1 cellular context compared by ENCODE assay signal in the genomic region with DNA sequence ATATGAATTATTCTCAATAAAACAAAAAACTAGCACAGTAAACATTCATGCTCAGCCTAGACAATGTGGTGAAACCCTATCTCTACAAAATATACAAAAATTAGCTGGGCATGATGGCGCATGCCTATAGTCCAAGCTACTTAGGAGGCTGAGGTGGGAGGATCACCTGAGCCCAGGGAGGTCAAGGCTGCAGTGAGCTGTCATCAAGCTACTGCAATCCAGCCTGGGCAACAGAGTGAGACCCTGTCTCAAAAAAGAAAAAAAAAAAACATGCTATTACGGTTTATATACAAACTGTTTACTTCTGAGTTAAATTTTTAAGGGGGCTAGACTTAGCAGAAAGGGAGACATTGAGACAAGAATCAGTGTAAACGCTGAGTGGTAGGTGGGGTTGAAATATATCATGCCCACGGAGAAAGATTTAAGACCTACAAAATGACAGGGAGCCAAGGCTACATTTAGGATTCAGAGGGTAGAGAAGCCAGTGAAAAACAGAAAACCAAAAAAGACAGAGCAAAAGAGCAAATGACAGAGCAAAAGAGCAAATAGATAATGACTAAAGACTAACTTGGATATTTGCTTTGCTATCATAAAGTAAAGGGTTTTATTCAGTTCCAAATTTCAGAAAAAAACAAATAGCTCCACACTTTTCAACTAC.
TF ChIP-seq lines count a peak whose summit lies in the region.

No MANE protein-coding gene starts in this region.

TF ChIP-seq in K562, 482 proteins besides CTCF, POLR2A, EP300 and RAD21 (continued from another document):
- TF ChIP-seq PBX2 (CRISPR knock-in tag; IDR thresholded peaks at IDR 0.05; ENCODE audit: low read depth) (no peak), PBX2 (tag; conservative IDR thresholded peaks at IDR 0.05; ENCODE audit: low read depth) (peak; percentile 82), PKNOX1 (IDR thresholded peaks at IDR 0.05) (peak; percentile 59; the same call in 1 of the 2 replicates), KDM4B (IDR thresholded peaks at IDR 0.05; ENCODE audit: borderline replicate concordance in 2 of 2, low read depth in 1 of 2) (no peak), POLR2G (IDR thresholded peaks at IDR 0.05; ENCODE audit: low read depth, low read length) (no peak), DPF2 (IDR thresholded peaks at IDR 0.05) (peak; percentile 22; the same call in 1 of the 2 replicates), MEIS2 (IDR thresholded peaks at IDR 0.05; ENCODE audit: partially characterized antibody) (peak; percentile 79)
- TF ChIP-seq, protein P1, sequence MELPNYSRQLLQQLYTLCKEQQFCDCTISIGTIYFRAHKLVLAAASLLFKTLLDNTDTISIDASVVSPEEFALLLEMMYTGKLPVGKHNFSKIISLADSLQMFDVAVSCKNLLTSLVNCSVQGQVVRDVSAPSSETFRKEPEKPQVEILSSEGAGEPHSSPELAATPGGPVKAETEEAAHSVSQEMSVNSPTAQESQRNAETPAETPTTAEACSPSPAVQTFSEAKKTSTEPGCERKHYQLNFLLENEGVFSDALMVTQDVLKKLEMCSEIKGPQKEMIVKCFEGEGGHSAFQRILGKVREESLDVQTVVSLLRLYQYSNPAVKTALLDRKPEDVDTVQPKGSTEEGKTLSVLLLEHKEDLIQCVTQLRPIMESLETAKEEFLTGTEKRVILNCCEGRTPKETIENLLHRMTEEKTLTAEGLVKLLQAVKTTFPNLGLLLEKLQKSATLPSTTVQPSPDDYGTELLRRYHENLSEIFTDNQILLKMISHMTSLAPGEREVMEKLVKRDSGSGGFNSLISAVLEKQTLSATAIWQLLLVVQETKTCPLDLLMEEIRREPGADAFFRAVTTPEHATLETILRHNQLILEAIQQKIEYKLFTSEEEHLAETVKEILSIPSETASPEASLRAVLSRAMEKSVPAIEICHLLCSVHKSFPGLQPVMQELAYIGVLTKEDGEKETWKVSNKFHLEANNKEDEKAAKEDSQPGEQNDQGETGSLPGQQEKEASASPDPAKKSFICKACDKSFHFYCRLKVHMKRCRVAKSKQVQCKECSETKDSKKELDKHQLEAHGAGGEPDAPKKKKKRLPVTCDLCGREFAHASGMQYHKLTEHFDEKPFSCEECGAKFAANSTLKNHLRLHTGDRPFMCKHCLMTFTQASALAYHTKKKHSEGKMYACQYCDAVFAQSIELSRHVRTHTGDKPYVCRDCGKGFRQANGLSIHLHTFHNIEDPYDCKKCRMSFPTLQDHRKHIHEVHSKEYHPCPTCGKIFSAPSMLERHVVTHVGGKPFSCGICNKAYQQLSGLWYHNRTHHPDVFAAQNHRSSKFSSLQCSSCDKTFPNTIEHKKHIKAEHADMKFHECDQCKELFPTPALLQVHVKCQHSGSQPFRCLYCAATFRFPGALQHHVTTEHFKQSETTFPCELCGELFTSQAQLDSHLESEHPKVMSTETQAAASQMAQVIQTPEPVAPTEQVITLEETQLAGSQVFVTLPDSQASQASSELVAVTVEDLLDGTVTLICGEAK (IDR thresholded peaks at IDR 0.05) = no peak
- TF ChIP-seq, protein P1 (CRISPR knock-in tag; IDR thresholded peaks at IDR 0.05) = no peak
- TF ChIP-seq, protein P2, sequence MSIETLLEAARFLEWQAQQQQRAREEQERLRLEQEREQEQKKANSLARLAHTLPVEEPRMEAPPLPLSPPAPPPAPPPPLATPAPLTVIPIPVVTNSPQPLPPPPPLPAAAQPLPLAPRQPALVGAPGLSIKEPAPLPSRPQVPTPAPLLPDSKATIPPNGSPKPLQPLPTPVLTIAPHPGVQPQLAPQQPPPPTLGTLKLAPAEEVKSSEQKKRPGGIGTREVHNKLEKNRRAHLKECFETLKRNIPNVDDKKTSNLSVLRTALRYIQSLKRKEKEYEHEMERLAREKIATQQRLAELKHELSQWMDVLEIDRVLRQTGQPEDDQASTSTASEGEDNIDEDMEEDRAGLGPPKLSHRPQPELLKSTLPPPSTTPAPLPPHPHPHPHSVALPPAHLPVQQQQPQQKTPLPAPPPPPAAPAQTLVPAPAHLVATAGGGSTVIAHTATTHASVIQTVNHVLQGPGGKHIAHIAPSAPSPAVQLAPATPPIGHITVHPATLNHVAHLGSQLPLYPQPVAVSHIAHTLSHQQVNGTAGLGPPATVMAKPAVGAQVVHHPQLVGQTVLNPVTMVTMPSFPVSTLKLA (conservative IDR thresholded peaks at IDR 0.05) = 0 out of 4 replicates have a peak, but pooled peaks of 1 of the 2 experiments have one; percentile 10
- TF ChIP-seq, protein P3, sequence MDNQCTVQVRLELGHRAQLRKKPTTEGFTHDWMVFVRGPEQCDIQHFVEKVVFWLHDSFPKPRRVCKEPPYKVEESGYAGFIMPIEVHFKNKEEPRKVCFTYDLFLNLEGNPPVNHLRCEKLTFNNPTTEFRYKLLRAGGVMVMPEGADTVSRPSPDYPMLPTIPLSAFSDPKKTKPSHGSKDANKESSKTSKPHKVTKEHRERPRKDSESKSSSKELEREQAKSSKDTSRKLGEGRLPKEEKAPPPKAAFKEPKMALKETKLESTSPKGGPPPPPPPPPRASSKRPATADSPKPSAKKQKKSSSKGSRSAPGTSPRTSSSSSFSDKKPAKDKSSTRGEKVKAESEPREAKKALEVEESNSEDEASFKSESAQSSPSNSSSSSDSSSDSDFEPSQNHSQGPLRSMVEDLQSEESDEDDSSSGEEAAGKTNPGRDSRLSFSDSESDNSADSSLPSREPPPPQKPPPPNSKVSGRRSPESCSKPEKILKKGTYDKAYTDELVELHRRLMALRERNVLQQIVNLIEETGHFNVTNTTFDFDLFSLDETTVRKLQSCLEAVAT (IDR thresholded peaks at IDR 0.05) = 0 out of 4 replicates have a peak, but pooled peaks of 1 of the 2 experiments have one; percentile 6
